ENCODE assay signal across 8 cellular contexts in the genomic region with DNA sequence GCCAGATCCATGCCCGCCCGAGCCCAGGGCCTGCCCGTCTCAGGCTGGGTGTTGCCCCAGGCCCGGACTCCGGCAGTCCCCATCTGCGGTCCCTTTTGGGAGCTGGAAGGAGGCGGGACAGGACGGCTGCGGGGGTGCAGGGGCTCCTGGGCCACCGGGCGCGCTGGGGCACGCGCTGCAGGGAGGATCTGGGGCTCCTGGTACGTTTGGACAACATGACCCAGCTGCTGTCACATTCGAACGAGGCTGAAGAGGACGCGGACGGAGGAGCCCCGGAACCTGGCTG. TPM values are rescaled to one million over a fixed set of nuclear protein-coding genes. Genes with fewer than 3 reads are reported as not detected.
A peak's percentile ranks its signal among the peaks of the same experiment; 100 is the strongest.
DNase-seq lines count a peak whose midpoint lies in the region; ATAC-seq, FAIRE-seq and TF ChIP-seq lines count a peak whose summit lies in the region.

No MANE protein-coding gene starts in this region.

- no peaks in the 10 kb centered on the region for H3K27me3 ChIP-seq in fibroblast of lung (ENCODE audit: control insufficient read depth, insufficient read depth, low read length)
- H3K27me3 ChIP-seq in psoas muscle (ENCODE audit: insufficient read depth in 3 of 3, low read length in 2 of 3), result no peaks in the 10 kb centered on the region

- H3K27ac ChIP-seq in A549 (peak overlapping the region; percentile 91 to 92), RWPE1 (peak overlapping the region; percentile 91), fibroblast of lung (ENCODE audit: insufficient read depth, low read length) (peak overlapping the region; percentile 78), psoas muscle (peak overlapping the region; percentile 95)

- no peak for TF ChIP-seq POLR2A in A549 (IDR thresholded peaks at IDR 0.05; ENCODE audit: low read length)

- H3K4me2 ChIP-seq in A549 (peak overlapping the region; percentile 87), fibroblast of lung (ENCODE audit: extremely low read depth, insufficient read depth, low read length) (peak overlapping the region; percentile 93)

- H3K9ac ChIP-seq in fibroblast of lung (ENCODE audit: insufficient read depth, low read length), result peak overlapping the region; percentile 84

- TF ChIP-seq CTCF in A549 (IDR thresholded peaks at IDR 0.05) (no peak), RWPE1 (conservative IDR thresholded peaks at IDR 0.05; ENCODE audit: low read depth) (no peak), fibroblast of lung (conservative IDR thresholded peaks at IDR 0.05 in 1 of 2, IDR thresholded peaks at IDR 0.05 in 1 of 2; ENCODE audit: low read depth in 1 of 2, low read length in 2 of 2) (no peak), psoas muscle (IDR thresholded peaks at IDR 0.05) (no peak)

- H2AFZ ChIP-seq in fibroblast of lung (ENCODE audit: low read length), result peak overlapping the region; percentile 78

- TF ChIP-seq RAD21 in A549 (conservative IDR thresholded peaks at IDR 0.05 in 1 of 2, IDR thresholded peaks at IDR 0.05 in 1 of 2), result no peak

- intact Hi-C loops in psoas muscle (cut with DNase I), result loop anchor here in 1 of 2 donors (5.0 kb wide), 1 partner anchor 151 kb away; no protein-coding TSS in a partner anchor

- peak; percentile 18 to 36 for ATAC-seq in A549
- ATAC-seq in GM21529 (IDR thresholded peaks at IDR 0.05; ENCODE audit: unreplicated experiment), result peak; percentile 13
- ATAC-seq in psoas muscle, result peak in 3 of 4 donors; percentile 3 to 25 (median 14)
- ATAC-seq in HG03139 (IDR thresholded peaks at IDR 0.05; ENCODE audit: unreplicated experiment), result no peak

- H3K36me3 ChIP-seq in fibroblast of lung (ENCODE audit: control insufficient read depth, insufficient read depth, low read length), result no peaks in the 10 kb centered on the region
- H3K36me3 ChIP-seq in psoas muscle (ENCODE audit: insufficient read depth in 1 of 2, low read depth in 1 of 2), result no peaks in the 10 kb centered on the region

- CTCF ChIA-PET in A549 (lab: Yijun Ruan, JAX) (interaction anchor here (0.5 to 5.4 kb wide), 11 partner anchors 10 to 142 kb away, joined by 3 to 40 read pairs (median 6); no protein-coding TSS in a partner anchor), RWPE1 (lab: Yijun Ruan, JAX) (interaction anchor here (0.9 to 1.8 kb wide), 8 partner anchors 10 to 150 kb away, joined by 3 to 6 read pairs (median 4); partner anchors contain the start of gene NADK)

- peak overlapping the region; percentile 73 for H3K4me3 ChIP-seq in A549
- peak overlapping the region; percentile 47 to 70 (median 68) for H3K4me3 ChIP-seq in fibroblast of lung (replicated peaks in 1 of 4; ENCODE audit: control extremely low read depth in 1 of 4, insufficient read depth in 1 of 4, low read depth in 3 of 4, low read length in 4 of 4)
- H3K4me3 ChIP-seq in psoas muscle, result peak overlapping the region; percentile 88

- no peaks in the 10 kb centered on the region for H4K20me1 ChIP-seq in fibroblast of lung (ENCODE audit: control insufficient read depth, extremely low read depth, insufficient read depth, low read length)

- no peak for TF ChIP-seq EP300 in A549 (IDR thresholded peaks at IDR 0.05)

- DNase-seq in A549 (ENCODE audit: low read depth in 1 of 2, low spot score in 1 of 2) (peak in 1 of 2 experiments; percentile 44), RWPE1 (ENCODE audit: low spot score) (no peak), fibroblast of lung (ENCODE audit: low read depth in 2 of 2) (peak in 1 of 2 donors; percentile 8), psoas muscle (peak in 1 of 2 donors; percentile 70), NCI-H2196 (lab: John Stamatoyannopoulos, UW; ENCODE audit: unreplicated experiment) (no peak), H4 (ENCODE audit: low spot score) (no peak)

- 21% methylated on average over 7 of the region's 21 CpGs for WGBS in A549 (ENCODE audit: missing lambda C conversion rate)
- WGBS in psoas muscle, 3 donors, result 5 to 6% (median 6%) methylated on average over 16 to 21 of the region's 21 CpGs

- peaks cover 25% of the 10 kb centered on the region for H3K4me1 ChIP-seq in A549
- H3K4me1 ChIP-seq in fibroblast of lung (ENCODE audit: control insufficient read depth, extremely low read depth, insufficient read depth, low read length), result peaks cover 2% of the 10 kb centered on the region
- peaks cover 32% of the 10 kb centered on the region for H3K4me1 ChIP-seq in psoas muscle

- POLR2A ChIA-PET in A549 (lab: Yijun Ruan, JAX), result interaction anchor here (0.6 to 1.1 kb wide), 8 partner anchors 8 to 893 kb away, joined by 3 to 8 read pairs (median 6); partner anchors contain the start of gene TMEM52
- POLR2A ChIA-PET in RWPE1 (lab: Yijun Ruan, JAX; ENCODE audit: low non-redundant PET), result interaction anchor here (0.5 to 1.1 kb wide), 3 partner anchors 11 to 156 kb away, joined by 3 read pairs; partner anchors contain the start of genes PRKCZ and TMEM52

- FAIRE-seq in A549 (lab: Jason Lieb, UNC), result no peak

- H3K9me3 ChIP-seq in A549 (no peaks in the 10 kb centered on the region), fibroblast of lung (ENCODE audit: control insufficient read depth, insufficient read depth, low read depth, low read length) (no peaks in the 10 kb centered on the region), psoas muscle (no peaks in the 10 kb centered on the region)

- no peaks in the 10 kb centered on the region for H3K79me2 ChIP-seq in fibroblast of lung (ENCODE audit: control insufficient read depth, insufficient read depth, low read length)

TF ChIP-seq in A549, 52 proteins besides CTCF, POLR2A, EP300 and RAD21 (continues in another document):
- TF ChIP-seq, protein P1, sequence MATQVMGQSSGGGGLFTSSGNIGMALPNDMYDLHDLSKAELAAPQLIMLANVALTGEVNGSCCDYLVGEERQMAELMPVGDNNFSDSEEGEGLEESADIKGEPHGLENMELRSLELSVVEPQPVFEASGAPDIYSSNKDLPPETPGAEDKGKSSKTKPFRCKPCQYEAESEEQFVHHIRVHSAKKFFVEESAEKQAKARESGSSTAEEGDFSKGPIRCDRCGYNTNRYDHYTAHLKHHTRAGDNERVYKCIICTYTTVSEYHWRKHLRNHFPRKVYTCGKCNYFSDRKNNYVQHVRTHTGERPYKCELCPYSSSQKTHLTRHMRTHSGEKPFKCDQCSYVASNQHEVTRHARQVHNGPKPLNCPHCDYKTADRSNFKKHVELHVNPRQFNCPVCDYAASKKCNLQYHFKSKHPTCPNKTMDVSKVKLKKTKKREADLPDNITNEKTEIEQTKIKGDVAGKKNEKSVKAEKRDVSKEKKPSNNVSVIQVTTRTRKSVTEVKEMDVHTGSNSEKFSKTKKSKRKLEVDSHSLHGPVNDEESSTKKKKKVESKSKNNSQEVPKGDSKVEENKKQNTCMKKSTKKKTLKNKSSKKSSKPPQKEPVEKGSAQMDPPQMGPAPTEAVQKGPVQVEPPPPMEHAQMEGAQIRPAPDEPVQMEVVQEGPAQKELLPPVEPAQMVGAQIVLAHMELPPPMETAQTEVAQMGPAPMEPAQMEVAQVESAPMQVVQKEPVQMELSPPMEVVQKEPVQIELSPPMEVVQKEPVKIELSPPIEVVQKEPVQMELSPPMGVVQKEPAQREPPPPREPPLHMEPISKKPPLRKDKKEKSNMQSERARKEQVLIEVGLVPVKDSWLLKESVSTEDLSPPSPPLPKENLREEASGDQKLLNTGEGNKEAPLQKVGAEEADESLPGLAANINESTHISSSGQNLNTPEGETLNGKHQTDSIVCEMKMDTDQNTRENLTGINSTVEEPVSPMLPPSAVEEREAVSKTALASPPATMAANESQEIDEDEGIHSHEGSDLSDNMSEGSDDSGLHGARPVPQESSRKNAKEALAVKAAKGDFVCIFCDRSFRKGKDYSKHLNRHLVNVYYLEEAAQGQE (IDR thresholded peaks at IDR 0.05), result no peak
- TF ChIP-seq BHLHE40 (IDR thresholded peaks at IDR 0.05; ENCODE audit: low read depth, low read length), result no peak

RNA-seq across cellular contexts. Expression of gene CALML6, which starts 6.6 kb away (rescaled TPM):
- polyA plus RNA-seq in A549 (2011; rRNA removed), result 0.29 and 0.49 TPM in 2 replicates
- polyA plus RNA-seq in A549 (2012; cell fraction: cytosol; rRNA removed), result 0.08 and 0.12 TPM in 2 replicates
- 2.3 and 2.7 TPM in 2 replicates for polyA plus RNA-seq in A549 (2012; cell fraction: nucleus; rRNA removed)
- 0.35 to 0.55 TPM (median 0.49 TPM) in 3 replicates for polyA plus RNA-seq in A549 (2017; fragmentation: RNase III; extraction: RNeasy Plus Mini Kit Qiagen cat#74134 plus additional on column Dnase treatment)
- not detected in 2 replicates for polyA minus RNA-seq in A549 (2011; rRNA and poly(A)+ RNA removed)
- total RNA-seq in fibroblast of lung, result under 0.01 and 0.17 TPM in 2 replicates
- 0.09 TPM in 1 of 2 replicates, not detected in the other for polyA plus RNA-seq in fibroblast of lung
- polyA plus RNA-seq in fibroblast of lung (2012), result 0.13 TPM in 1 of 2 replicates, not detected in the other
- not detected in 2 replicates for polyA minus RNA-seq in fibroblast of lung (ENCODE audit: low replicate concordance)
- 10 to 100 TPM in 2 of 4 donors, 1 to 10 TPM in 2; 4.2 to 54.5 (median 16.0) TPM for total RNA-seq in psoas muscle
- 10 to 100 TPM in 2 of 3 donors, 1 to 10 TPM in 1; 9.7 to 75.4 (median 49.8) TPM for polyA plus RNA-seq in psoas muscle
- total RNA-seq in H4 (2014; rRNA removed; shearing (Covaris generic)), result not detected in 2 replicates

RNA-seq across cellular contexts. Expression of gene TMEM52, which starts 10.6 kb away (rescaled TPM):
- polyA plus RNA-seq in A549 (2011; rRNA removed), result 0.41 and 0.52 TPM in 2 replicates
- polyA plus RNA-seq in A549 (2012; cell fraction: cytosol; rRNA removed), result 1.5 and 2.1 TPM in 2 replicates
- polyA plus RNA-seq in A549 (2012; cell fraction: nucleus; rRNA removed), result 2.4 and 3.5 TPM in 2 replicates
- 0.36 to 0.38 TPM (median 0.37 TPM) in 3 replicates for polyA plus RNA-seq in A549 (2017; fragmentation: RNase III; extraction: RNeasy Plus Mini Kit Qiagen cat#74134 plus additional on column Dnase treatment)
- 0.54 TPM in 1 of 2 replicates, not detected in the other for polyA minus RNA-seq in A549 (2011; rRNA and poly(A)+ RNA removed)
- 0.17 TPM in 1 of 2 replicates, not detected in the other for total RNA-seq in fibroblast of lung
- polyA plus RNA-seq in fibroblast of lung, result 0.26 and 0.42 TPM in 2 replicates
- 0.44 and 0.46 TPM in 2 replicates for polyA plus RNA-seq in fibroblast of lung (2012)
- 1.1 TPM in 1 of 2 replicates, not detected in the other for polyA minus RNA-seq in fibroblast of lung (ENCODE audit: low replicate concordance)
- 100 to 1,000 TPM in 1 of 4 donors, 10 to 100 TPM in 3; 37.2 to 107 (median 53.4) TPM for total RNA-seq in psoas muscle
- polyA plus RNA-seq in psoas muscle, result 100 to 1,000 TPM in 2 of 3 donors, 10 to 100 TPM in 1; 42.0 to 137 (median 114) TPM
- 0.29 and 1.3 TPM in 2 replicates for total RNA-seq in H4 (2014; rRNA removed; shearing (Covaris generic))

RNA-seq across cellular contexts. Expression of gene GNB1, which starts 17.6 kb away (rescaled TPM):
- polyA plus RNA-seq in A549 (2011; rRNA removed) (270 and 294 TPM in 2 replicates), A549 (2017; fragmentation: RNase III; extraction: RNeasy Plus Mini Kit Qiagen cat#74134 plus additional on column Dnase treatment) (158 to 160 TPM (median 159 TPM) in 3 replicates), fibroblast of lung (485 and 746 TPM in 2 replicates), psoas muscle (100 to 1,000 TPM in 1 of 3 donors, 10 to 100 TPM in 2; 32.3 to 100 (median 58.4) TPM)
- polyA plus RNA-seq in A549 (2012; cell fraction: cytosol; rRNA removed), result 247 and 286 TPM in 2 replicates
- polyA plus RNA-seq in A549 (2012; cell fraction: nucleus; rRNA removed), result 176 and 181 TPM in 2 replicates
- polyA minus RNA-seq in A549 (2011; rRNA and poly(A)+ RNA removed), result 380 and 522 TPM in 2 replicates
- total RNA-seq in fibroblast of lung (52.1 and 91.3 TPM in 2 replicates), psoas muscle (10 to 100 TPM; 68.0 to 90.3 (median 75.9) TPM)
- polyA plus RNA-seq in fibroblast of lung (2012), result 445 and 517 TPM in 2 replicates
- 949 and 1,023 TPM in 2 replicates for polyA minus RNA-seq in fibroblast of lung (ENCODE audit: low replicate concordance)
- total RNA-seq in H4 (2014; rRNA removed; shearing (Covaris generic)), result 75.8 and 79.8 TPM in 2 replicates

Comparison
In these comparisons a context has a peak if more than half of its experiments do, and no peak if none do; other contexts are left out.
1. RNA of gene TMEM52, which starts 10.6 kb away (total RNA-seq): 37.2 to 107 TPM in psoas muscle; 0.29 to 1.3 TPM in H4 and 0.17 TPM in fibroblast of lung; every median in the first group is over 10 times any median in the second.
2. Peak in every context shown above with its lines, with median percentiles within 50 percentile points of each other: H3K27ac ChIP-seq and H3K4me3 ChIP-seq.